8 cellular contexts compared by ENCODE assay signal in the genomic region with DNA sequence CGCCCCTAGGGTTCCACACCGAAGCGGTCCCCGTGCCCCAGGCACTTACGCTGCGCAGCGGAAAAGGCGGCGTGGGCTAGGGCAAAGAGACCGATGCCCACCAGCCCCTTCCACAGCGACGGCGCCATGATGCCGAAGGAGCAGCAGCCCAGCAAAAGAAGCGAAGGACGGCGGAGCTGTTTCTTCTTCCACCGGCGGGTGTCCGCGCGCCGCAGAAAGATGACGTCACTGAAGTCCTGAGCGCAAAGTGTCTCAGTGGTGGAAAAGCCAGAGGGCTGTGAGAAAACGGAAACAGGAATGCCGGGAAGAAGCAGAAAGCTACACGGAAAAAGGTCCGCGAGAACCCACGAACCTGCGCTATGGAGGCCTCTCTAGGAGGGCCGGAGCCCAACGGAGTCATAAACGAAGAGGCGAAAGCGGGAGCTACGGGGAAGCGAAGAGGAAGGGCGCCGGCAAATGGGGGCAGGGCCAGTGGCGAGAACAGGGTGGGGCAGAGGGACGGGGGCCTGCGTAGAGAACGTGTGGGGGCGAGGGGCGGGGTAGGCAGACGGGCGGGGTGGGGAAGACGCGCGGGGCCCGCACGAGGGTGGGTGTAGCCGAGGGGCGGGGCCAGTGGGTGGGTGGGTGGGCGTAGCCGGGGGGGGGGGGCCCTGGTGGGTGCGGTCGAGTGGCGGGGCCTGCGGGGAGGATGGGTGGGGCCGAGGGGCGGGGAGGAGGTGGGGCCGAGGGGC. TPM values are rescaled to one million over a fixed set of nuclear protein-coding genes. Genes with fewer than 3 reads are reported as not detected.
DNase-seq lines count a peak whose midpoint lies in the region; ATAC-seq and TF ChIP-seq lines count a peak whose summit lies in the region.

TSS of gene MMGT1 (minus strand) at position 441 of the 731 bp plus-strand sequence. CDS start at position 128, 313 bp downstream.

- no peaks in the 10 kb centered on the region for H3K9me3 Mint-ChIP-seq in CD8-positive, alpha-beta T cell
- no peaks in the 10 kb centered on the region for H3K9me3 Mint-ChIP-seq in effector memory CD8-positive, alpha-beta T cell
- H3K9me3 Mint-ChIP-seq in memory B cell, result no peaks in the 10 kb centered on the region

- H3K27ac ChIP-seq in CD8-positive, alpha-beta T cell (ENCODE audit: low read depth, low read length), result peak within 1 kb of the TSS; percentile 93

- H3K27me3 ChIP-seq in CD8-positive, alpha-beta T cell (ENCODE audit: insufficient read depth, low read length), result no peaks in the 10 kb centered on the region

- DNase-seq in CD8-positive, alpha-beta T cell, result peak; percentile 62 to 87 (median 76)
- DNase-seq in GM20000 (ENCODE audit: low spot score) (peak; percentile 89), HT1080 (ENCODE audit: low read depth) (peak; percentile 76), NOMO-1 (lab: John Stamatoyannopoulos, UW; ENCODE audit: unreplicated experiment in 2 of 2) (peak; percentile 75 to 82), memory B cell (ENCODE audit: low spot score in 2 of 2) (peak; percentile 69)
- DNase-seq in activated CD8-positive, alpha-beta memory T cell treated with anti-CD3 and anti-CD28 coated beads for 4 hours (ENCODE audit: low read depth in 2 of 2), result peak; percentile 61 to 72
- peak; percentile 63 to 75 (median 68) for DNase-seq in effector memory CD8-positive, alpha-beta T cell
- peak; percentile 64 for DNase-seq in stimulated activated CD8-positive, alpha-beta memory T cell treated with anti-CD3 and anti-CD28 coated beads, Interleukin-12 subunit alpha, Interleukin-12 subunit beta, amount 100 ng/mL, for 1 hour (ENCODE audit: low read depth)

- intact Hi-C loops in CD8-positive, alpha-beta T cell (cut with DNase I, micrococcal nuclease), result loop anchor here (1.0 to 10.0 kb wide), 8 partner anchors 12 to 1166 kb away; partner anchors contain the start of genes INTS6L (in 2 of the 2), HTATSF1 (in 1 of the 2), RBMX (in 1 of the 2) and SLC9A6 (in 1 of the 2)

- ATAC-seq in CD8-positive, alpha-beta T cell, result peak; percentile 87
- peak; percentile 85 for ATAC-seq in effector memory CD8-positive, alpha-beta T cell (replicated peaks)
- ATAC-seq in memory B cell (ENCODE audit: low read depth), result peak; percentile 91

- H3K4me1 Mint-ChIP-seq in CD8-positive, alpha-beta T cell (ENCODE audit: low read depth), result peaks cover 36% of the 10 kb centered on the region
- peaks cover 21 to 26% of the 10 kb centered on the region in 2 donors for H3K4me1 Mint-ChIP-seq in effector memory CD8-positive, alpha-beta T cell (ENCODE audit: low read depth in 2 of 2)
- peaks cover 13% of the 10 kb centered on the region for H3K4me1 Mint-ChIP-seq in memory B cell

- no peaks in the 10 kb centered on the region for H3K36me3 ChIP-seq in CD8-positive, alpha-beta T cell (ENCODE audit: insufficient read depth, low read length)

- H3K4me1 ChIP-seq in CD8-positive, alpha-beta T cell (ENCODE audit: insufficient read depth, low read length), result peaks cover 14% of the 10 kb centered on the region

- H3K4me3 ChIP-seq in CD8-positive, alpha-beta T cell (ENCODE audit: low read depth, low read length), result peak within 1 kb of the TSS; percentile 99

- H3K36me3 Mint-ChIP-seq in CD8-positive, alpha-beta T cell, result peaks cover 6% of the 10 kb centered on the region
- H3K36me3 Mint-ChIP-seq in effector memory CD8-positive, alpha-beta T cell (ENCODE audit: insufficient read depth), result peaks cover 12% of the 10 kb centered on the region
- H3K36me3 Mint-ChIP-seq in memory B cell, result no peaks in the 10 kb centered on the region

- peak within 1 kb of the TSS; percentile 97 for H3K4me3 Mint-ChIP-seq in CD8-positive, alpha-beta T cell
- H3K4me3 Mint-ChIP-seq in effector memory CD8-positive, alpha-beta T cell, result peak within 1 kb of the TSS; percentile 99 to 100
- peak within 1 kb of the TSS; percentile 98 for H3K4me3 Mint-ChIP-seq in memory B cell

- H3K9me3 ChIP-seq in CD8-positive, alpha-beta T cell (ENCODE audit: low read length), result no peaks in the 10 kb centered on the region

- H3K27me3 Mint-ChIP-seq in CD8-positive, alpha-beta T cell (ENCODE audit: low read depth), result no peaks in the 10 kb centered on the region
- no peaks in the 10 kb centered on the region for H3K27me3 Mint-ChIP-seq in effector memory CD8-positive, alpha-beta T cell
- no peaks in the 10 kb centered on the region for H3K27me3 Mint-ChIP-seq in memory B cell

- no peak for TF ChIP-seq CTCF in CD8-positive, alpha-beta T cell (IDR thresholded peaks at IDR 0.05)
- no peak for TF ChIP-seq CTCF in GM20000 (IDR thresholded peaks at IDR 0.05; ENCODE audit: extremely low read depth, missing control alignments)

- CTCF ChIA-PET in CD8-positive, alpha-beta T cell (lab: Charles Lee), result no interaction called here

- POLR2A ChIA-PET in CD8-positive, alpha-beta T cell (lab: Charles Lee), result interaction anchor here (1.1 to 2.8 kb wide), 2 partner anchors 12 to 453 kb away, joined by 3 to 22 read pairs; partner anchors contain the start of genes INTS6L and SLC9A6

- peak within 1 kb of the TSS; percentile 96 for H3K27ac Mint-ChIP-seq in CD8-positive, alpha-beta T cell
- H3K27ac Mint-ChIP-seq in effector memory CD8-positive, alpha-beta T cell, result peak within 1 kb of the TSS; percentile 96 to 99
- H3K27ac Mint-ChIP-seq in memory B cell, result peak within 1 kb of the TSS; percentile 99

RNA-seq across cellular contexts. Expression of gene MMGT1, which starts in this region (rescaled TPM):
- 10 to 100 TPM; 35.0 to 35.6 TPM for total RNA-seq in CD8-positive, alpha-beta T cell
- total RNA-seq in HT1080 (2014; rRNA removed; shearing (Covaris generic)), result 11.5 and 16.4 TPM in 2 replicates
- polyA plus RNA-seq in HT1080 (2015; cell fraction: cytosol; rRNA removed), result 20.2 and 25.5 TPM in 2 replicates
- polyA plus RNA-seq in HT1080 (2015; cell fraction: nucleus; rRNA removed), result 11.3 and 13.3 TPM in 2 replicates

Comparison
In these comparisons a context has a peak if more than half of its experiments do, and no peak if none do; other contexts are left out.
1. Peak in every context shown above with its lines: DNase-seq, ATAC-seq, H3K4me3 ChIP-seq and H3K27ac ChIP-seq.